8 cellular contexts compared by ENCODE assay signal in the genomic region with DNA sequence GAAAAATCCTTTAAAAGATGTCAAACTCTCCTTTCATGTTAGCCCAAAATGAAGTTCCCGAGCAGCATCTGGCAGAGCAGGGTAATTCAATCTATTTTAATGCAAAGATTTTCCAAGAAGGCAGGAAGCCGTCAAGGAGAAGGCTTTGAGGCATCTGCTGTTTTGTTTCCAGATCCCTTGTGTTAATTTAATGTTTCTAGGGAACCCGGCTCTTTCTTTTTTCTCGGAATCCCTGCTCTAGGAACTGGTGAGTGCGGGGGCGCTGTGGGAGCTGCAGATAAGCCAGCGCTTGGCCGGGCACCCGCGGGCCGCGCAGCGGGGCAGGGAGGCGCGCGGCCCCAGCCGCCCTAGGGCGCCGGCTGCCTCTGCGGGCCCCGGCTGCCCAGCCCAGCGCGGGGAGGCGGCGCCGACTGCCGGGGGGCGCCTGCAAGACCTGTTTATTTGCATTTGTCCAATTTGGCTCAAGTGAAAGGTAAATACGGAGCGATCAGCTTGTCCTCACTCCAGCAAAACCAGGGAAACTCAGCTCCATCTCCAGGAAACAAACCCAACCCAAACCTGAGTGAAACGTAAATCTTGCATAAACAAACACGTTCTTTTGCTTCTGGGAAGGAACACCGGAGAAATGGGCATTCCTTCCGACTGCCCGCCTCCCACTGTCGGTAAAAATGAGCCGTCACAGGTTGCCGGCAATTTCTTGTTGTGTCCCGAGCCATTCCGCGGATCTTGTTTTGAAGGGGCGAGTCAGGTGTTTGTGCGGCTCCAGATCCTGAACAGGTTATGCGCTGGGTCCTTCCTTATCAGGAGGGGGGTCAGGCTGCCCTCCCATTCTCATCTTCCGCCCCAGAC.
DNase-seq lines count a peak whose midpoint lies in the region; ATAC-seq lines count a peak whose summit lies in the region.

No MANE protein-coding gene starts in this region.

- H3K27me3 ChIP-seq in endocrine pancreas (ENCODE audit: control insufficient read depth, insufficient read depth, low read length), result no peaks in the 10 kb centered on the region

- peak; percentile 85 for DNase-seq in AG08396 (ENCODE audit: low spot score)
- peak; percentile 51 to 74 for DNase-seq in NCI-H524 (lab: John Stamatoyannopoulos, UW)
- peak; percentile 33 to 48 (median 43) for DNase-seq in activated CD8-positive, alpha-beta memory T cell treated with anti-CD3 and anti-CD28 coated beads for 48 hours (ENCODE audit: low read depth in 2 of 3, low spot score in 2 of 3)
- DNase-seq in medulla oblongata (ENCODE audit: extremely low spot score), result peak; percentile 80
- DNase-seq in stimulated activated CD4-positive, alpha-beta T cell treated with anti-CD3 and anti-CD28 coated beads, TNF-alpha, amount 100 ng/mL, for 48 hours (ENCODE audit: low read depth in 3 of 3), result peak; percentile 23 to 37 (median 33)

- H3K36me3 ChIP-seq in endocrine pancreas (ENCODE audit: control insufficient read depth, insufficient read depth, low read length), result no peaks in the 10 kb centered on the region

- peaks cover 16% of the 10 kb centered on the region for H3K4me1 ChIP-seq in endocrine pancreas (ENCODE audit: control insufficient read depth, insufficient read depth, low read length)

- H3K4me3 ChIP-seq in endocrine pancreas (ENCODE audit: control insufficient read depth, insufficient read depth, low read length), result peak overlapping the region; percentile 74

- H3K9ac ChIP-seq in endocrine pancreas (ENCODE audit: control insufficient read depth, insufficient read depth, low read length), result peak overlapping the region; percentile 69

- no peaks in the 10 kb centered on the region for H3K9me3 ChIP-seq in endocrine pancreas (ENCODE audit: control insufficient read depth, low read length)

- ATAC-seq in GM18868 (IDR thresholded peaks at IDR 0.05; ENCODE audit: unreplicated experiment), result peak; percentile 82
- peak; percentile 84 for ATAC-seq in HG03159 (IDR thresholded peaks at IDR 0.05; ENCODE audit: unreplicated experiment)

Comparison
In these comparisons a context has a peak if more than half of its experiments do, and no peak if none do; other contexts are left out.
1. Peak in every context shown above with its lines: DNase-seq, ATAC-seq and H3K4me3 ChIP-seq.
2. DNase-seq: peak in every context shown above with its lines; median percentile 85 in AG08396; 80 in medulla oblongata; 62 in NCI-H524; 43 in activated CD8-positive, alpha-beta memory T cell treated with anti-CD3 and anti-CD28 coated beads for 48 hours; 33 in stimulated activated CD4-positive, alpha-beta T cell treated with anti-CD3 and anti-CD28 coated beads, TNF-alpha, amount 100 ng/mL, for 48 hours.